Comparison of ENCODE assay signal across 9 cellular contexts in genomic region chr7:5636914-5637313, GRCh38. TPM values are rescaled to one million over a fixed set of nuclear protein-coding genes. Genes with fewer than 3 reads are reported as not detected.
DNase-seq lines count a peak whose midpoint lies in the region; ATAC-seq and TF ChIP-seq lines count a peak whose summit lies in the region.
"Had no signal": no experiment of that assay in that cellular context is flagged by ENCODE, and none has a peak within 500 bp of the region (broad histone marks: within the 10 kb centered on the region; RNA-seq: fewer than 3 reads in every experiment).

No MANE protein-coding gene starts in this region.

- TF ChIP-seq POLR2A in body of pancreas (IDR thresholded peaks at IDR 0.05) (no peak), stomach (IDR thresholded peaks at IDR 0.05) (no peak), prostate gland (IDR thresholded peaks at IDR 0.05) (no peak)

- H3K4me1 ChIP-seq in body of pancreas = peaks cover 41% of the 10 kb centered on the region
- peaks cover 43 to 57% (median 49%) of the 10 kb centered on the region in 4 donors for H3K4me1 ChIP-seq in stomach
- H3K4me1 ChIP-seq in prostate gland (replicated peaks) = peaks cover 5% of the 10 kb centered on the region

- H3K9me3 ChIP-seq in body of pancreas (no peaks in the 10 kb centered on the region), stomach (no peaks in the 10 kb centered on the region), prostate gland (no peaks in the 10 kb centered on the region)

- H3K4me3 ChIP-seq in body of pancreas = no peak overlapping the region
- H3K4me3 ChIP-seq in stomach = no peak overlapping the region
- no peak overlapping the region for H3K4me3 ChIP-seq in prostate gland

- ATAC-seq in body of pancreas (peak; percentile 61), HG03432 (IDR thresholded peaks at IDR 0.05; ENCODE audit: unreplicated experiment) (no peak)

- H3K27me3 ChIP-seq in body of pancreas = no peaks in the 10 kb centered on the region
- H3K27me3 ChIP-seq in stomach = no peaks in the 10 kb centered on the region
- no peaks in the 10 kb centered on the region for H3K27me3 ChIP-seq in prostate gland (replicated peaks; ENCODE audit: insufficient read depth)

- TF ChIP-seq CTCF in body of pancreas (IDR thresholded peaks at IDR 0.05) = no peak
- no peak for TF ChIP-seq CTCF in stomach (IDR thresholded peaks at IDR 0.05)
- TF ChIP-seq CTCF in prostate gland (IDR thresholded peaks at IDR 0.05) = no peak

- peak; percentile 8 for DNase-seq in HS-27A (ENCODE audit: low read depth)
- peak; percentile 25 to 52 (median 39) for DNase-seq in body of pancreas
- DNase-seq in islet precursor cell = peak; percentile 96
- DNase-seq in stomach = peak; percentile 31
- no peak for DNase-seq in prostate gland (ENCODE audit: low spot score)
- DNase-seq in stimulated activated naive CD4-positive, alpha-beta T cell treated with Interleukin-2 at 50 U/mL for 16 hours (lab: John Stamatoyannopoulos, UW) = no peak
- DNase-seq in COLO668 (lab: John Stamatoyannopoulos, UW; ENCODE audit: unreplicated experiment) = no peak

- intact Hi-C loops in body of pancreas (cut with DNase I) = no loop called here
- intact Hi-C loops in stomach (cut with DNase I; ENCODE audit: low total_unique reads) = no loop called here
- intact Hi-C loops in prostate gland (cut with DNase I) = no loop called here

- WGBS in body of pancreas, 2 donors = 60 to 67% methylated on average over 6 of the region's 6 CpGs
- WGBS in stomach, 5 donors = 46 to 60% (median 51%) methylated on average over 6 of the region's 6 CpGs
- WGBS in prostate gland = 19% methylated on average over 6 of the region's 6 CpGs

- TF ChIP-seq EP300 in stomach (IDR thresholded peaks at IDR 0.05) = no peak

- H3K36me3 ChIP-seq in body of pancreas (replicated peaks in 1 of 2; ENCODE audit: insufficient read depth in 1 of 2, low read depth in 2 of 2) (peaks cover 0 to 4% of the 10 kb centered on the region in 2 donors), stomach (peaks cover 24 to 41% (median 36%) of the 10 kb centered on the region in 4 donors), prostate gland (no peaks in the 10 kb centered on the region)

- H3K27ac ChIP-seq in body of pancreas (peak overlapping the region in 3 of 4 donors; percentile 5 to 67 (median 67)), stomach (peak overlapping the region; percentile 31 to 76 (median 56)), prostate gland (no peak overlapping the region)
- H3K27ac ChIP-seq: parathyroid adenoma had no signal

RNA-seq across cellular contexts. Expression of gene FSCN1, which starts 44.3 kb away (rescaled TPM):
- total RNA-seq in body of pancreas (10 to 100 TPM; 11.2 to 15.6 TPM), stomach (10 to 100 TPM; 10.5 to 31.6 (median 20.4) TPM), prostate gland (100 to 1,000 TPM in 1 of 2 donors, 10 to 100 TPM in 1; 11.4 to 207 TPM)
- polyA plus RNA-seq in stomach = 10 to 100 TPM; 16.2 to 31.4 (median 29.0) TPM

Comparison
In these comparisons a context has a peak if more than half of its experiments do, and no peak if none do; other contexts are left out.
1. DNase-seq: peak in HS-27A (single experiment), body of pancreas (4 of 4), islet precursor cell (single experiment) and stomach (single experiment); none in prostate gland (single experiment), stimulated activated naive CD4-positive, alpha-beta T cell treated with Interleukin-2 at 50 U/mL for 16 hours (single experiment) and COLO668 (single experiment).
2. H3K27ac ChIP-seq: peak in body of pancreas (3 of 4) and stomach (5 of 5); none in prostate gland (0 of 2).